ENCODE assay signal across 1 cellular context in genomic region chr14:51295666-51296263, GRCh38.
TF ChIP-seq lines count a peak whose summit lies in the region.

No MANE protein-coding gene starts in this region.

TF ChIP-seq in IMR-90, 13 proteins besides CTCF, POLR2A, EP300 and RAD21:
- no peak for TF ChIP-seq MAZ (IDR thresholded peaks at IDR 0.05; ENCODE audit: borderline replicate concordance, low read depth, low read length)
- no peak for TF ChIP-seq MXI1 (IDR thresholded peaks at IDR 0.05; ENCODE audit: borderline replicate concordance, low read depth, low read length)
- TF ChIP-seq FOS (IDR thresholded peaks at IDR 0.05; ENCODE audit: low read depth, low read length), result no peak
